11 cellular contexts compared by ENCODE assay signal in the genomic region with DNA sequence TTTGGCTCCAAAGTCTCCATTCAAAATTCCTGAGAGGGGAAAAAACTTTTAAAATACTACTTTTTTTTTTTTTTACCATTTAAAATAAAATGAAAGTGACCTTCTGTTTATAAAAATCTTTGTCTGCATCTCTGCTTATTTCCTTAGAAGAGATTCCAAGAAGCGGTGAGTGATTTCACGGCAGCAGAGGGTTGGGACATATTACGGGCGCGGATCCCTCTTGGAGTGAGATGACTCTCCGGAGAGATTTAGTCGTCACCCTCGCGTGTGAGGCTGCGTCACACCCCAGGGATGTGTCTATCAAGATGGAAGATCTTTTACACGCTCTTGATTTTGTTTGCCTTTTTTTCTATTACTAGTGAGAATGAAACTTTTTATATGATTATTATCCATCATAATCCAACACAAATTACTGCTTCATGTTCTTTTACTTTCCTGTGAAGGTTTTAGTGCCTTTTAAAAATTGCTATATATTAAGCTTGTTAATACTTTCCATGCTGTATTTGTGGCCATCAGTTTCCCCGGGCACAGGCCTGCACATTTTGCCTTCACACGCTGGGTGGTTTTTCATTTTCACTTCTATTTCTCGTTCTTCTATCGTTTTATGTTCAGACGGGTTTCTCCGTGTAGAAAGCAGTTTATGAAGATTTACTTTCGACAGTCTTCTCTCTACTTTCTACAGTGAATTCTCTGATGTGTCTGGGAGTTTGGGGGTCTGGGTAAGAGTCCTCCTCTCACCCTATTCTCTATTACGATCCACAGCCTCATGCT. TPM values are rescaled to one million over a fixed set of nuclear protein-coding genes. Genes with fewer than 3 reads are reported as not detected.
A peak's percentile ranks its signal among the peaks of the same experiment; 100 is the strongest.
DNase-seq lines count a peak whose midpoint lies in the region; ATAC-seq and TF ChIP-seq lines count a peak whose summit lies in the region.
"Had no signal": no experiment of that assay in that cellular context is flagged by ENCODE, and none has a peak within 500 bp of the region (broad histone marks: within the 10 kb centered on the region; RNA-seq: fewer than 3 reads in every experiment).

No MANE protein-coding gene starts in this region.

- no peak overlapping the region for H3K27ac ChIP-seq in gastroesophageal sphincter
- H3K27ac ChIP-seq in colonic mucosa = no peak overlapping the region

- CTCF ChIA-PET in activated CD4-positive, alpha-beta T cell treated with anti-CD3 and anti-CD28 coated beads, Interleukin-2, amount 10 ng/mL, durations not matched to agents 7 days and 5 days (lab: Charles Lee) = interaction anchor here (1.5 kb wide), 1 partner anchor 10 kb away, joined by 4 read pairs; a partner anchor contains a TSS

- peak; percentile 91 for DNase-seq in activated effector memory CD4-positive, alpha-beta T cell treated with anti-CD3 and anti-CD28 coated beads, Interleukin-2, amount 50 U/mL, for 16 hours
- DNase-seq in activated effector memory CD4-positive, alpha-beta T cell treated with Interleukin-2 at 50 U/mL for 16 hours = no peak
- peak; percentile 64 for DNase-seq in activated CD4-positive, alpha-beta T cell treated with anti-CD3 and anti-CD28 coated beads, Interleukin-2, amount 10 ng/mL, durations not matched to agents 7 days and 5 days
- no peak for DNase-seq in stimulated activated naive CD8-positive, alpha-beta T cell treated with anti-CD3 and anti-CD28 coated beads, Interleukin-15, amount 100 ng/mL, for 72 hours
- DNase-seq in NOMO-1 (lab: John Stamatoyannopoulos, UW; ENCODE audit: unreplicated experiment in 2 of 2) = no peak
- no peak for DNase-seq in colonic mucosa
- no peak for DNase-seq in NCI-H524 treated with DMSO at 0.1 percent for 48 hours (lab: John Stamatoyannopoulos, UW)
- DNase-seq: NCI-H446, retina had no signal

- H3K9ac ChIP-seq in colonic mucosa (ENCODE audit: low read depth in 2 of 2, low read length in 2 of 2) = no peak overlapping the region

- POLR2A ChIA-PET in activated CD4-positive, alpha-beta T cell treated with anti-CD3 and anti-CD28 coated beads, Interleukin-2, amount 10 ng/mL, durations not matched to agents 7 days and 5 days (lab: Charles Lee) = no interaction called here

- no peaks in the 10 kb centered on the region for H3K27me3 Mint-ChIP-seq in activated CD4-positive, alpha-beta T cell treated with anti-CD3 and anti-CD28 coated beads, Interleukin-2, amount 10 ng/mL, durations not matched to agents 7 days and 5 days
- no peaks in the 10 kb centered on the region for H3K27me3 Mint-ChIP-seq in stimulated activated naive CD8-positive, alpha-beta T cell treated with anti-CD3 and anti-CD28 coated beads, Interleukin-15, amount 100 ng/mL, for 72 hours

- peak overlapping the region; percentile 26 for H3K4me3 Mint-ChIP-seq in activated CD4-positive, alpha-beta T cell treated with anti-CD3 and anti-CD28 coated beads, Interleukin-2, amount 10 ng/mL, durations not matched to agents 7 days and 5 days
- peak overlapping the region; percentile 60 to 74 for H3K4me3 Mint-ChIP-seq in stimulated activated naive CD8-positive, alpha-beta T cell treated with anti-CD3 and anti-CD28 coated beads, Interleukin-15, amount 100 ng/mL, for 72 hours

- H3K27me3 ChIP-seq in gastroesophageal sphincter = peaks cover 34% of the 10 kb centered on the region
- H3K27me3 ChIP-seq in colonic mucosa = no peaks in the 10 kb centered on the region

- TF ChIP-seq POLR2A in gastroesophageal sphincter (IDR thresholded peaks at IDR 0.05) = no peak

- H3K4me3 ChIP-seq in gastroesophageal sphincter (no peak overlapping the region), colonic mucosa (no peak overlapping the region)

- peaks cover 67% of the 10 kb centered on the region for H3K4me1 Mint-ChIP-seq in activated CD4-positive, alpha-beta T cell treated with anti-CD3 and anti-CD28 coated beads, Interleukin-2, amount 10 ng/mL, durations not matched to agents 7 days and 5 days
- H3K4me1 Mint-ChIP-seq in stimulated activated naive CD8-positive, alpha-beta T cell treated with anti-CD3 and anti-CD28 coated beads, Interleukin-15, amount 100 ng/mL, for 72 hours = peaks cover 100% of the 10 kb centered on the region

- H3K36me3 Mint-ChIP-seq in activated CD4-positive, alpha-beta T cell treated with anti-CD3 and anti-CD28 coated beads, Interleukin-2, amount 10 ng/mL, durations not matched to agents 7 days and 5 days (ENCODE audit: low read depth) = peaks cover 72% of the 10 kb centered on the region

- H3K9me3 ChIP-seq in gastroesophageal sphincter (no peaks in the 10 kb centered on the region), colonic mucosa (no peaks in the 10 kb centered on the region)

- peaks cover 0 to 17% (median 0%) of the 10 kb centered on the region in 3 donors for H3K4me1 ChIP-seq in gastroesophageal sphincter
- H3K4me1 ChIP-seq in colonic mucosa = no peaks in the 10 kb centered on the region

- H3K36me3 ChIP-seq in gastroesophageal sphincter (no peaks in the 10 kb centered on the region), colonic mucosa (no peaks in the 10 kb centered on the region)

- H3K27ac Mint-ChIP-seq in activated CD4-positive, alpha-beta T cell treated with anti-CD3 and anti-CD28 coated beads, Interleukin-2, amount 10 ng/mL, durations not matched to agents 7 days and 5 days = peak overlapping the region; percentile 84
- peak overlapping the region; percentile 53 to 99 for H3K27ac Mint-ChIP-seq in stimulated activated naive CD8-positive, alpha-beta T cell treated with anti-CD3 and anti-CD28 coated beads, Interleukin-15, amount 100 ng/mL, for 72 hours

- intact Hi-C loops in colonic mucosa (cut with DNase I) = no loop called here

- no peak for TF ChIP-seq EP300 in gastroesophageal sphincter (IDR thresholded peaks at IDR 0.05)

- ATAC-seq in gastroesophageal sphincter = peak; percentile 69
- no peak for ATAC-seq in stimulated activated naive CD8-positive, alpha-beta T cell treated with anti-CD3 and anti-CD28 coated beads, Interleukin-15, amount 100 ng/mL, for 72 hours
- ATAC-seq: HCT116 had no signal

- no peaks in the 10 kb centered on the region for H3K9me3 Mint-ChIP-seq in activated CD4-positive, alpha-beta T cell treated with anti-CD3 and anti-CD28 coated beads, Interleukin-2, amount 10 ng/mL, durations not matched to agents 7 days and 5 days
- H3K9me3 Mint-ChIP-seq in stimulated activated naive CD8-positive, alpha-beta T cell treated with anti-CD3 and anti-CD28 coated beads, Interleukin-15, amount 100 ng/mL, for 72 hours = no peaks in the 10 kb centered on the region

- no peak for TF ChIP-seq CTCF in gastroesophageal sphincter (IDR thresholded peaks at IDR 0.05)
- TF ChIP-seq CTCF in colonic mucosa (IDR thresholded peaks at IDR 0.05) = no peak

- 44 to 53% methylated on average over 17 to 19 of the region's 19 CpGs for WGBS in gastroesophageal sphincter (ENCODE audit: low coverage in 1 of 2), 2 donors

RNA-seq across cellular contexts. Expression of a gene that starts 9.7 kb away (rescaled TPM):
- total RNA-seq in activated CD4-positive, alpha-beta T cell treated with anti-CD3 and anti-CD28 coated beads, Interleukin-2, amount 10 ng/mL, durations not matched to agents 7 days and 5 days = 100 to 1,000 TPM; 108 to 125 TPM
- total RNA-seq in gastroesophageal sphincter (1 to 10 TPM in 2 of 4 donors, under 1 TPM in 2; 0.62 to 2.0 (median 1.3) TPM), colonic mucosa (1 to 10 TPM; 1.6 to 3.2 TPM)

Comparison
In these comparisons a context has a peak if more than half of its experiments do, and no peak if none do; other contexts are left out.
1. DNase-seq: peak in activated effector memory CD4-positive, alpha-beta T cell treated with anti-CD3 and anti-CD28 coated beads, Interleukin-2, amount 50 U/mL, for 16 hours (single experiment) and activated CD4-positive, alpha-beta T cell treated with anti-CD3 and anti-CD28 coated beads, Interleukin-2, amount 10 ng/mL, durations not matched to agents 7 days and 5 days (single experiment); none in activated effector memory CD4-positive, alpha-beta T cell treated with Interleukin-2 at 50 U/mL for 16 hours (single experiment), stimulated activated naive CD8-positive, alpha-beta T cell treated with anti-CD3 and anti-CD28 coated beads, Interleukin-15, amount 100 ng/mL, for 72 hours (0 of 2), NOMO-1 (0 of 2), colonic mucosa (single experiment) and NCI-H524 treated with DMSO at 0.1 percent for 48 hours (single experiment).
2. RNA of a gene that starts 9.7 kb away (total RNA-seq): 108 to 125 TPM in activated CD4-positive, alpha-beta T cell treated with anti-CD3 and anti-CD28 coated beads, Interleukin-2, amount 10 ng/mL, durations not matched to agents 7 days and 5 days; 1.6 to 3.2 TPM in colonic mucosa and 0.62 to 2.0 TPM in gastroesophageal sphincter; every median in the first group is over 10 times any median in the second.